ENCODE assay signal across 6 cellular contexts in genomic region chr2:236057375-236057774, GRCh38.
"Had no signal": no experiment of that assay in that cellular context is flagged by ENCODE, and none has a peak within 500 bp of the region (broad histone marks: within the 10 kb centered on the region; RNA-seq: fewer than 3 reads in every experiment).

No MANE protein-coding gene starts in this region.

- H3K27ac ChIP-seq: HL-60 had no signal

- H3K4me1 Mint-ChIP-seq: IgD-negative memory B cell had no signal

- H3K4me3 ChIP-seq: K562 had no signal

- H3K36me3 Mint-ChIP-seq: IgD-negative memory B cell had no signal

- ATAC-seq: HepG2, K562 had no signal

- DNase-seq: IMR-90, KBM-7 had no signal

- H3K27ac Mint-ChIP-seq: IgD-negative memory B cell had no signal
